1 cellular context compared by ENCODE assay signal in genomic region chr1:61389926-61390845, GRCh38.
TF ChIP-seq lines count a peak whose summit lies in the region.

No MANE protein-coding gene starts in this region.

TF ChIP-seq in endothelial cell of umbilical vein, 7 proteins besides CTCF, POLR2A, EP300 and RAD21:
- no peak for TF ChIP-seq MYC (IDR thresholded peaks at IDR 0.05; ENCODE audit: low read depth, low read length)
- no peak for TF ChIP-seq EZH2 (IDR thresholded peaks at IDR 0.05; ENCODE audit: borderline replicate concordance, low read depth, low read length, severe bottlenecking)
- TF ChIP-seq GATA2 (IDR thresholded peaks at IDR 0.05; ENCODE audit: insufficient read depth, insufficient read length, low read depth, low read length): no peak
- TF ChIP-seq POLR2AphosphoS5 (IDR thresholded peaks at IDR 0.05; ENCODE audit: insufficient read depth, low read depth, low read length): no peak
- TF ChIP-seq FOS (IDR thresholded peaks at IDR 0.05; ENCODE audit: borderline replicate concordance, insufficient read depth, low read length): no peak
- TF ChIP-seq MAX (IDR thresholded peaks at IDR 0.05; ENCODE audit: insufficient read depth, insufficient read length): no peak
- TF ChIP-seq JUN (IDR thresholded peaks at IDR 0.05; ENCODE audit: borderline replicate concordance, insufficient read depth, insufficient read length, low read depth): no peak
